Comparison of ENCODE assay signal across 12 cellular contexts in genomic region chr21:15706686-15707085, GRCh38. TPM values are rescaled to one million over a fixed set of nuclear protein-coding genes. Genes with fewer than 3 reads are reported as not detected.
DNase-seq lines count a peak whose midpoint lies in the region; ATAC-seq, FAIRE-seq and TF ChIP-seq lines count a peak whose summit lies in the region.
"Had no signal": no experiment of that assay in that cellular context is flagged by ENCODE, and none has a peak within 500 bp of the region (broad histone marks: within the 10 kb centered on the region; RNA-seq: fewer than 3 reads in every experiment).

No MANE protein-coding gene starts in this region.

- no peak overlapping the region for H2AFZ ChIP-seq in K562 (ENCODE audit: low read depth, low read length)
- H2AFZ ChIP-seq: neural progenitor cell had no signal

- POLR2A ChIA-PET in K562 (lab: Yijun Ruan, JAX), result no interaction called here

- no peak for ATAC-seq in K562
- ATAC-seq in upper lobe of left lung (ENCODE audit: low FRiP score in 2 of 2), result peak; percentile 63 to 96
- no peak for ATAC-seq in natural killer cell

- TF ChIP-seq EP300 in K562 (IDR thresholded peaks at IDR 0.05; ENCODE audit: low read length), result no peak
- no peak for TF ChIP-seq EP300 in upper lobe of left lung (IDR thresholded peaks at IDR 0.05)

- no peak overlapping the region for H3K4me3 Mint-ChIP-seq in natural killer cell
- H3K4me3 Mint-ChIP-seq: H9, neural progenitor cell had no signal

- FAIRE-seq in K562 (lab: Jason Lieb, UNC), result no peak

- no peaks in the 10 kb centered on the region for H4K20me1 ChIP-seq in K562 (replicated peaks; ENCODE audit: control insufficient read depth, insufficient read depth, low read length)

- BruUV-seq in K562 (replicated peaks; lab: Mats Ljungman, UMichigan), result no TSS peak

- no peak overlapping the region for H3K4me2 ChIP-seq in K562 (ENCODE audit: insufficient read depth, low read length)
- H3K4me2 ChIP-seq: neural progenitor cell had no signal

- H3K9me3 Mint-ChIP-seq in natural killer cell, result no peaks in the 10 kb centered on the region
- H3K9me3 Mint-ChIP-seq: neural progenitor cell had no signal

- no peaks in the 10 kb centered on the region for H3K36me3 ChIP-seq in K562 (ENCODE audit: control insufficient read depth, insufficient read depth, low read length)
- no peaks in the 10 kb centered on the region for H3K36me3 ChIP-seq in upper lobe of left lung
- H3K36me3 ChIP-seq: neural progenitor cell had no signal

- no peaks in the 10 kb centered on the region for H3K4me1 Mint-ChIP-seq in natural killer cell
- H3K4me1 Mint-ChIP-seq: neural progenitor cell had no signal

- 0 out of 5 replicates have a peak, but pooled peaks cover 0 to 2% of the 10 kb centered on the region in 2 experiments for H3K27me3 ChIP-seq in K562 (ENCODE audit: control insufficient read depth in 2 of 2, insufficient read depth in 2 of 2, low read length in 2 of 2)
- H3K27me3 ChIP-seq in upper lobe of left lung, result no peaks in the 10 kb centered on the region
- H3K27me3 ChIP-seq: neural progenitor cell had no signal

- H3K27me3 Mint-ChIP-seq in natural killer cell (ENCODE audit: low read depth in 2 of 2), result peaks cover 7 to 16% of the 10 kb centered on the region in 2 donors

- H3K9me3 ChIP-seq in K562 (replicated peaks; ENCODE audit: control insufficient read depth, insufficient read depth, low read depth, low read length) (no peaks in the 10 kb centered on the region), upper lobe of left lung (peaks cover 0 to 12% (median 0%) of the 10 kb centered on the region in 4 donors)

- H3K4me3 ChIP-seq in K562 (no peak overlapping the region), upper lobe of left lung (no peak overlapping the region)
- H3K4me3 ChIP-seq: neural progenitor cell had no signal

- H3K9me1 ChIP-seq in K562 (ENCODE audit: control insufficient read depth, insufficient read depth, low read length), result no peaks in the 10 kb centered on the region

- in situ Hi-C loops in K562 (cut with MboI), result no loop called here

- TF ChIP-seq POLR2A in K562 (conservative IDR thresholded peaks at IDR 0.05), result no peak
- TF ChIP-seq POLR2A in upper lobe of left lung (IDR thresholded peaks at IDR 0.05), result no peak

- TF ChIP-seq CTCF in K562 (IDR thresholded peaks at IDR 0.05 in 2 of 3, conservative IDR thresholded peaks at IDR 0.05 in 1 of 3; ENCODE audit: insufficient read depth in 2 of 3, low read depth in 1 of 3, low read length in 3 of 3) (no peak), upper lobe of left lung (IDR thresholded peaks at IDR 0.05) (no peak), natural killer cell (IDR thresholded peaks at IDR 0.05) (no peak)

- WGBS in K562 (ENCODE audit: insufficient coverage, low coverage, missing lambda C conversion rate), result 2% methylated on average over 3 of the region's 3 CpGs
- 39 to 53% methylated on average over 3 of the region's 3 CpGs for WGBS in upper lobe of left lung, 2 donors

- no peaks in the 10 kb centered on the region for H3K36me3 Mint-ChIP-seq in natural killer cell
- H3K36me3 Mint-ChIP-seq: neural progenitor cell had no signal

- no peak overlapping the region for H3K9ac ChIP-seq in K562 (ENCODE audit: insufficient read depth in 1 of 2, low read depth in 2 of 2, low read length in 2 of 2)
- H3K9ac ChIP-seq: neural progenitor cell had no signal

- H3K79me2 ChIP-seq in K562 (ENCODE audit: control insufficient read depth, insufficient read depth, low read length), result no peaks in the 10 kb centered on the region

- intact Hi-C loops in K562 (cut with micrococcal nuclease) (no loop called here), natural killer cell (cut with micrococcal nuclease) (no loop called here)

- no peak overlapping the region for H3K27ac Mint-ChIP-seq in natural killer cell
- H3K27ac Mint-ChIP-seq: H9, neural progenitor cell had no signal

- H3K4me1 ChIP-seq in K562 (replicated peaks in 1 of 2; ENCODE audit: control insufficient read depth in 2 of 2, insufficient read depth in 2 of 2, low read length in 2 of 2), result no peaks in the 10 kb centered on the region
- H3K4me1 ChIP-seq in upper lobe of left lung, result no peaks in the 10 kb centered on the region
- H3K4me1 ChIP-seq: neural progenitor cell had no signal

- CTCF ChIA-PET in K562 (lab: Yijun Ruan, JAX; ENCODE audit: low intra/inter-chr PET ratio), result no interaction called here

- no peak for TF ChIP-seq RAD21 in K562 (CRISPR knock-in tag; conservative IDR thresholded peaks at IDR 0.05 in 1 of 2, IDR thresholded peaks at IDR 0.05 in 1 of 2)

- H3K27ac ChIP-seq in K562 (ENCODE audit: extremely low read depth, low read depth, low read length), result no peak overlapping the region
- no peak overlapping the region for H3K27ac ChIP-seq in upper lobe of left lung
- H3K27ac ChIP-seq: neural progenitor cell had no signal

- peak; percentile 84 for DNase-seq in HT1080 (ENCODE audit: low read depth)
- DNase-seq in K562 (ENCODE audit: extremely low read depth in 1 of 4, low spot score in 3 of 4), result peak in 1 of 4 experiments; percentile 8
- DNase-seq in iris pigment epithelial cell (ENCODE audit: low read depth), result peak; percentile 96
- DNase-seq in upper lobe of left lung, result no peak
- no peak for DNase-seq in T-helper 1 cell
- no peak for DNase-seq in NK-92 (lab: John Stamatoyannopoulos, UW; ENCODE audit: unreplicated experiment)
- DNase-seq in NCI-H1417 (lab: John Stamatoyannopoulos, UW), result no peak
- DNase-seq in natural killer cell, result no peak
- DNase-seq: activated T-cell treated with anti-CD3 and anti-CD28 coated beads for 4 hours, H9, MM.1S had no signal

TF ChIP-seq in K562, 482 proteins besides CTCF, POLR2A, EP300 and RAD21:
- peak; percentile 15; the same call in 1 of the 2 replicates for TF ChIP-seq JUND (IDR thresholded peaks at IDR 0.05; ENCODE audit: borderline replicate concordance, low read depth, low read length)
- TF ChIP-seq JUND (tag; IDR thresholded peaks at IDR 0.05; ENCODE audit: borderline replicate concordance, low read depth, low read length), result peak; percentile 34; the same call in 1 of the 3 replicates
- TF ChIP-seq FOSL1 (tag; conservative IDR thresholded peaks at IDR 0.05), result peak; percentile 56
- TF ChIP-seq MEIS2 (IDR thresholded peaks at IDR 0.05; ENCODE audit: partially characterized antibody), result peak; percentile 59
- no peak for TF ChIP-seq BACH1 (tag; IDR thresholded peaks at IDR 0.05)
- no peak for TF ChIP-seq ARID1B (IDR thresholded peaks at IDR 0.05)

RNA-seq across cellular contexts. Expression of gene USP25, which starts 23.1 kb away (rescaled TPM):
- 17.1 and 18.4 TPM in 2 replicates for total RNA-seq in HT1080 (2014; rRNA removed; shearing (Covaris generic))
- polyA plus RNA-seq in HT1080 (2015; cell fraction: cytosol; rRNA removed), result 17.9 and 21.0 TPM in 2 replicates
- 15.2 and 18.5 TPM in 2 replicates for polyA plus RNA-seq in HT1080 (2015; cell fraction: nucleus; rRNA removed)
- 27.5 and 92.2 TPM in 2 replicates for total RNA-seq in K562 (2011; cell fraction: chromatin; rRNA removed; ENCODE audit: low replicate concordance)
- total RNA-seq in K562 (2011; cell fraction: nucleolus; rRNA removed), result 14.8 and 22.9 TPM in 2 replicates
- 34.8 and 45.6 TPM in 2 replicates for total RNA-seq in K562 (2011; cell fraction: nucleoplasm; rRNA removed)
- total RNA-seq in K562 (2014; rRNA removed) (26.4 and 31.4 TPM in 2 replicates), K562 (2014; rRNA removed; fragmentation: Illumina TruSeq; extraction: Trizol) (44.9 and 49.0 TPM in 2 replicates), K562 (2015; rRNA removed; fragmentation: Illumina TruSeq; extraction: Trizol) (36.4 and 42.4 TPM in 2 replicates), K562 (2021) (36.5 and 42.1 TPM in 2 replicates), upper lobe of left lung (100 to 1,000 TPM in 1 of 6 donors, 10 to 100 TPM in 5; 44.1 to 120 (median 61.5) TPM), natural killer cell (10 to 100 TPM; 67.0 to 95.4 (median 76.4) TPM)
- polyA plus RNA-seq in K562 (2011; rRNA removed) (18.5 and 27.7 TPM in 2 replicates), K562 (2014; fragmentation: Illumina TruSeq; extraction: Trizol) (30.4 and 33.8 TPM in 2 replicates), K562 (2014; fragmentation: Nextera tagmentation; extraction: Ambion mirVana) (1 to 10 TPM; 7.8 to 8.0 TPM), K562 (2014; rRNA removed) (16.4 and 23.7 TPM in 2 replicates)
- 7.7 and 11.9 TPM in 2 replicates for polyA plus RNA-seq in K562 (2011; cell fraction: cytosol; rRNA removed)
- polyA plus RNA-seq in K562 (2011; cell fraction: nucleus; rRNA removed), result 17.4 and 26.8 TPM in 2 replicates
- 16.4 and 19.6 TPM in 2 replicates for polyA plus RNA-seq in K562 (2012)
- polyA minus RNA-seq in K562 (2011; rRNA and poly(A)+ RNA removed), result 135 TPM in 2 replicates
- 21.7 and 28.6 TPM in 2 replicates for polyA minus RNA-seq in K562 (2011; cell fraction: cytosol; rRNA and poly(A)+ RNA removed)
- 61.0 and 114 TPM in 2 replicates for polyA minus RNA-seq in K562 (2011; cell fraction: nucleus; rRNA and poly(A)+ RNA removed)

Comparison
In these comparisons a context has a peak if more than half of its experiments do, and no peak if none do; other contexts are left out.
1. DNase-seq: peak in HT1080 (single experiment) and iris pigment epithelial cell (single experiment); none in upper lobe of left lung (0 of 2), T-helper 1 cell (0 of 5), NK-92 (single experiment), NCI-H1417 (0 of 3) and natural killer cell (single experiment).
2. ATAC-seq: peak in upper lobe of left lung (2 of 2); none in K562 (single experiment) and natural killer cell (0 of 3).